Comparison of ENCODE assay signal across 1 cellular context in genomic region chr19:51366050-51366998, GRCh38.
A peak's percentile ranks its signal among the peaks of the same experiment; 100 is the strongest.
TF ChIP-seq lines count a peak whose summit lies in the region.

Gene ETFB, minus strand, starts transcription at chr19:51366388. Its CDS starts 62 bp downstream, at chr19:51366326.

TF ChIP-seq in HepG2, 621 proteins besides CTCF, POLR2A, EP300 and RAD21 (continued from another document and continues in another):
- TF ChIP-seq NFIB (CRISPR knock-in tag; IDR thresholded peaks at IDR 0.05; ENCODE audit: borderline replicate concordance) (no peak), STAT5B (CRISPR knock-in tag; IDR thresholded peaks at IDR 0.05) (no peak), ARNTL (CRISPR knock-in tag; IDR thresholded peaks at IDR 0.05) (no peak), TERF1 (CRISPR knock-in tag; IDR thresholded peaks at IDR 0.05) (no peak), TCF7 (IDR thresholded peaks at IDR 0.05; ENCODE audit: low read depth) (no peak), YEATS4 (CRISPR knock-in tag; IDR thresholded peaks at IDR 0.05; ENCODE audit: borderline replicate concordance) (peak; percentile 80; the same call in 1 of the 2 replicates), ZNF235 (CRISPR knock-in tag; IDR thresholded peaks at IDR 0.05; ENCODE audit: borderline replicate concordance) (0 out of 2 replicates have a peak, but pooled peaks have one; percentile 67), KAT7 (CRISPR knock-in tag; IDR thresholded peaks at IDR 0.05; ENCODE audit: borderline replicate concordance) (peak; percentile 54; the same call in 1 of the 2 replicates), ZNF441 (CRISPR knock-in tag; IDR thresholded peaks at IDR 0.05; ENCODE audit: borderline replicate concordance) (peak; percentile 84; the same call in 1 of the 2 replicates), ZNF740 (CRISPR knock-in tag; IDR thresholded peaks at IDR 0.05) (no peak), ZNF691 (CRISPR knock-in tag; IDR thresholded peaks at IDR 0.05; ENCODE audit: borderline replicate concordance, low read depth) (no peak), SP4 (CRISPR knock-in tag; IDR thresholded peaks at IDR 0.05) (no peak), ZFP36L2 (CRISPR knock-in tag; IDR thresholded peaks at IDR 0.05) (no peak), ZSCAN21 (CRISPR knock-in tag; IDR thresholded peaks at IDR 0.05; ENCODE audit: borderline replicate concordance) (peak; percentile 22; the same call in 1 of the 2 replicates), SATB2 (CRISPR knock-in tag; IDR thresholded peaks at IDR 0.05) (no peak), ATM (IDR thresholded peaks at IDR 0.05; ENCODE audit: borderline replicate concordance) (no peak), ZBTB40 (IDR thresholded peaks at IDR 0.05) (no peak; the same call in 1 of the 2 replicates), ZBTB40 (CRISPR knock-in tag; IDR thresholded peaks at IDR 0.05) (no peak; the same call in 1 of the 2 replicates), ZNF83 (CRISPR knock-in tag; IDR thresholded peaks at IDR 0.05; ENCODE audit: borderline replicate concordance) (no peak), ATF7-NPFF (CRISPR knock-in tag; IDR thresholded peaks at IDR 0.05; ENCODE audit: low read depth) (peak; percentile 76), SMAD3 (CRISPR knock-in tag; IDR thresholded peaks at IDR 0.05) (peak; percentile 64), ZNF891 (CRISPR knock-in tag; IDR thresholded peaks at IDR 0.05) (0 out of 2 replicates have a peak, but pooled peaks have one; percentile 52), MTERF4 (CRISPR knock-in tag; IDR thresholded peaks at IDR 0.05) (peak; percentile 7; the same call in 1 of the 2 replicates), GPBP1L1 (CRISPR knock-in tag; IDR thresholded peaks at IDR 0.05) (no peak), ZNF280B (CRISPR knock-in tag; IDR thresholded peaks at IDR 0.05; ENCODE audit: borderline replicate concordance) (no peak; the same call in 1 of the 2 replicates), SALL2 (CRISPR knock-in tag; IDR thresholded peaks at IDR 0.05) (no peak; the same call in 1 of the 2 replicates), HHEX (CRISPR knock-in tag; IDR thresholded peaks at IDR 0.05) (no peak), ZNF543 (CRISPR knock-in tag; IDR thresholded peaks at IDR 0.05) (no peak), BCL3 (CRISPR knock-in tag; IDR thresholded peaks at IDR 0.05) (peak; percentile 3; the same call in 1 of the 2 replicates), JUND (CRISPR knock-in tag; IDR thresholded peaks at IDR 0.05) (no peak), ZNF572 (CRISPR knock-in tag; IDR thresholded peaks at IDR 0.05) (no peak), AKNA (CRISPR knock-in tag; IDR thresholded peaks at IDR 0.05; ENCODE audit: borderline replicate concordance) (no peak), ZNF451 (CRISPR knock-in tag; IDR thresholded peaks at IDR 0.05) (no peak), ZNF761 (CRISPR knock-in tag; conservative IDR thresholded peaks at IDR 0.05) (no peak; the same call in 1 of the 2 replicates), TCF7L2 (IDR thresholded peaks at IDR 0.05; ENCODE audit: low read depth, low read length) (no peak)
